In genomic region chr19:51593138-51593890, GRCh38 we compare ENCODE assay signal across 8 cellular contexts. TPM values are rescaled to one million over a fixed set of nuclear protein-coding genes. Genes with fewer than 3 reads are reported as not detected.
DNase-seq lines count a peak whose midpoint lies in the region; ATAC-seq, FAIRE-seq and TF ChIP-seq lines count a peak whose summit lies in the region.

No MANE protein-coding gene starts in this region.

- no peak overlapping the region for H2AFZ ChIP-seq in HepG2 (ENCODE audit: low read length)

- CTCF ChIA-PET in HepG2 (lab: Yijun Ruan, JAX; ENCODE audit: low intra/inter-chr PET ratio, low total read pairs), result no interaction called here

- H3K27me3 ChIP-seq in HepG2 (ENCODE audit: control insufficient read depth in 1 of 2, insufficient read depth in 2 of 2, low read length in 2 of 2) (no peaks in the 10 kb centered on the region; a peak in 1 of 5 replicates), tibial artery (peaks cover 0 to 6% of the 10 kb centered on the region in 2 donors)

- no peak for TF ChIP-seq CTCF in HepG2 (CRISPR knock-in tag; IDR thresholded peaks at IDR 0.05)
- no peak for TF ChIP-seq CTCF in tibial artery (IDR thresholded peaks at IDR 0.05)

- peak overlapping the region; percentile 68 for H3K4me2 ChIP-seq in HepG2 (ENCODE audit: low read depth, low read length)

- H3K27ac ChIP-seq in HepG2 (ENCODE audit: extremely low read length, insufficient read depth, low read length), result no peak overlapping the region
- no peak overlapping the region for H3K27ac ChIP-seq in tibial artery

- H3K4me3 Mint-ChIP-seq in activated T-cell treated with anti-CD3 and anti-CD28 coated beads, Interleukin-2, amount 50 U/mL, for 72 hours, result peak overlapping the region; percentile 92
- peak overlapping the region; percentile 90 for H3K4me3 Mint-ChIP-seq in activated naive CD8-positive, alpha-beta T cell treated with anti-CD3 and anti-CD28 coated beads, Interleukin-2, amount 10 ng/mL, durations not matched to agents 7 days and 5 days

- no peak for TF ChIP-seq RAD21 in HepG2 (CRISPR knock-in tag; IDR thresholded peaks at IDR 0.05)

- POLR2A ChIA-PET in activated naive CD8-positive, alpha-beta T cell treated with anti-CD3 and anti-CD28 coated beads, Interleukin-2, amount 10 ng/mL, durations not matched to agents 7 days and 5 days (lab: Charles Lee), result interaction anchor here (0.6 kb wide), 1 partner anchor 22 kb away, joined by 4 read pairs; the partner anchor contains the start of gene ZNF175
- POLR2A ChIA-PET in HepG2 (lab: Yijun Ruan, JAX), result no interaction called here

- H3K79me2 ChIP-seq in HepG2 (ENCODE audit: insufficient read depth, low read length), result no peaks in the 10 kb centered on the region

- no peaks in the 10 kb centered on the region for H4K20me1 ChIP-seq in HepG2 (ENCODE audit: insufficient read depth, low read length)

- in situ Hi-C loops in HepG2 (cut with HindIII; ENCODE audit: extremely low pct_ligation_motif_present, low pct_unique_long_range_greater_than_20kb) (no loop called here), KBM-7 (cut with MboI; ENCODE audit: low pct_unique_long_range_greater_than_20kb, low sequenced_read_pairs) (no loop called here)

- H3K4me1 ChIP-seq in HepG2 (ENCODE audit: insufficient read depth, low read length) (peaks cover 6% of the 10 kb centered on the region; the same call in 1 of the 2 replicates), tibial artery (peaks cover 3 to 18% (median 11%) of the 10 kb centered on the region in 4 donors)

- no peak for TF ChIP-seq POLR2A in HepG2 (IDR thresholded peaks at IDR 0.05; ENCODE audit: insufficient read depth in 1 of 2, low read depth in 2 of 2, low read length in 2 of 2)

- intact Hi-C loops in HepG2 (cut with micrococcal nuclease; ENCODE audit: unreplicated experiment), result no loop called here
- intact Hi-C loops in tibial artery (cut with DNase I; ENCODE audit: low total_unique reads), result loop anchor here (10.0 kb wide), 1 partner anchor 259 kb away; no protein-coding TSS in a partner anchor

- FAIRE-seq in HepG2 (lab: Jason Lieb, UNC), result no peak

- peaks cover 4% of the 10 kb centered on the region for H3K27me3 Mint-ChIP-seq in activated T-cell treated with anti-CD3 and anti-CD28 coated beads, Interleukin-2, amount 50 U/mL, for 72 hours (ENCODE audit: low read depth)
- no peaks in the 10 kb centered on the region for H3K27me3 Mint-ChIP-seq in activated naive CD8-positive, alpha-beta T cell treated with anti-CD3 and anti-CD28 coated beads, Interleukin-2, amount 10 ng/mL, durations not matched to agents 7 days and 5 days

- ATAC-seq in activated T-cell treated with anti-CD3 and anti-CD28 coated beads, Interleukin-2, amount 50 U/mL, for 72 hours (replicated peaks in 1 of 2), result no peak
- ATAC-seq in activated naive CD8-positive, alpha-beta T cell treated with anti-CD3 and anti-CD28 coated beads, Interleukin-2, amount 10 ng/mL, durations not matched to agents 7 days and 5 days (ENCODE audit: low read depth), result no peak
- ATAC-seq in HepG2 (no peak), HG02588 (IDR thresholded peaks at IDR 0.05; ENCODE audit: unreplicated experiment) (no peak)

- H3K9me3 ChIP-seq in HepG2 (ENCODE audit: low read length) (no peaks in the 10 kb centered on the region), tibial artery (peaks cover 0 to 6% (median 3%) of the 10 kb centered on the region in 3 donors)

- peaks cover 24% of the 10 kb centered on the region for H3K4me1 Mint-ChIP-seq in activated T-cell treated with anti-CD3 and anti-CD28 coated beads, Interleukin-2, amount 50 U/mL, for 72 hours (ENCODE audit: low read depth)
- H3K4me1 Mint-ChIP-seq in activated naive CD8-positive, alpha-beta T cell treated with anti-CD3 and anti-CD28 coated beads, Interleukin-2, amount 10 ng/mL, durations not matched to agents 7 days and 5 days, result peaks cover 9% of the 10 kb centered on the region

- 17% methylated on average over 6 of the region's 10 CpGs for WGBS in HepG2 (ENCODE audit: low lambda C conversion rate)

- H3K27ac Mint-ChIP-seq in activated T-cell treated with anti-CD3 and anti-CD28 coated beads, Interleukin-2, amount 50 U/mL, for 72 hours, result no peak overlapping the region
- peak overlapping the region; percentile 53 for H3K27ac Mint-ChIP-seq in activated naive CD8-positive, alpha-beta T cell treated with anti-CD3 and anti-CD28 coated beads, Interleukin-2, amount 10 ng/mL, durations not matched to agents 7 days and 5 days

- H3K36me3 ChIP-seq in HepG2 (replicated peaks in 1 of 2; ENCODE audit: control insufficient read depth in 1 of 2, insufficient read depth in 2 of 2, low read length in 2 of 2) (no peaks in the 10 kb centered on the region), tibial artery (no peaks in the 10 kb centered on the region)

- H3K4me3 ChIP-seq in HepG2 (replicated peaks in 1 of 3; ENCODE audit: insufficient read depth in 1 of 3, low read depth in 2 of 3, low read length in 3 of 3) (peak overlapping the region; percentile 38 to 68 (median 56); a peak in 5 of 6 replicates), tibial artery (peak overlapping the region; percentile 59 to 63)

- no TSS peak for BruUV-seq in HepG2 (replicated peaks; lab: Mats Ljungman, UMichigan)

- H3K9me3 Mint-ChIP-seq in activated T-cell treated with anti-CD3 and anti-CD28 coated beads, Interleukin-2, amount 50 U/mL, for 72 hours, result peaks cover 2 to 12% of the 10 kb centered on the region in 2 donors
- peaks cover 6% of the 10 kb centered on the region for H3K9me3 Mint-ChIP-seq in activated naive CD8-positive, alpha-beta T cell treated with anti-CD3 and anti-CD28 coated beads, Interleukin-2, amount 10 ng/mL, durations not matched to agents 7 days and 5 days

- DNase-seq in activated T-cell treated with anti-CD3 and anti-CD28 coated beads, Interleukin-2, amount 50 U/mL, for 72 hours, result no peak
- DNase-seq in activated T-cell treated with anti-CD3 and anti-CD28 coated beads, Interleukin-2, amount 50 U/mL, for 48 hours, result no peak
- no peak for DNase-seq in activated naive CD8-positive, alpha-beta T cell treated with anti-CD3 and anti-CD28 coated beads, Interleukin-2, amount 10 ng/mL, durations not matched to agents 7 days and 5 days
- DNase-seq in HepG2 (ENCODE audit: low spot score) (no peak), tibial artery (no peak), KBM-7 (no peak), NCI-H187 treated with DMSO at 0.1 percent for 48 hours (lab: John Stamatoyannopoulos, UW) (no peak)

- H3K36me3 Mint-ChIP-seq in activated T-cell treated with anti-CD3 and anti-CD28 coated beads, Interleukin-2, amount 50 U/mL, for 72 hours (ENCODE audit: insufficient read depth in 2 of 2), result peaks cover 8 to 11% of the 10 kb centered on the region in 2 donors
- peaks cover 9% of the 10 kb centered on the region for H3K36me3 Mint-ChIP-seq in activated naive CD8-positive, alpha-beta T cell treated with anti-CD3 and anti-CD28 coated beads, Interleukin-2, amount 10 ng/mL, durations not matched to agents 7 days and 5 days

- H3K9ac ChIP-seq in HepG2 (ENCODE audit: insufficient read depth, low read depth, low read length), result peak overlapping the region; percentile 30; the same call in 1 of the 2 replicates

- TF ChIP-seq EP300 in HepG2 (IDR thresholded peaks at IDR 0.05; ENCODE audit: low read depth in 2 of 2, low read length in 2 of 2) (no peak), HepG2 (CRISPR knock-in tag; IDR thresholded peaks at IDR 0.05; ENCODE audit: borderline replicate concordance) (no peak)

RNA-seq across cellular contexts. Expression of gene ZNF175, which starts 22.2 kb away (rescaled TPM):
- total RNA-seq in activated T-cell treated with anti-CD3 and anti-CD28 coated beads, Interleukin-2, amount 50 U/mL, for 72 hours, result 10 to 100 TPM; 11.1 to 13.3 TPM
- 10 to 100 TPM in 1 of 2 experiments, 1 to 10 TPM in 1; 9.5 to 15.6 TPM for total RNA-seq in activated naive CD8-positive, alpha-beta T cell treated with anti-CD3 and anti-CD28 coated beads, Interleukin-2, amount 10 ng/mL, durations not matched to agents 7 days and 5 days
- 1.5 and 2.3 TPM in 2 replicates for total RNA-seq in HepG2 (2016; rRNA removed; fragmentation: Illumina TruSeq; extraction: Trizol)
- total RNA-seq in HepG2 (2016; cell fraction: cytosol; rRNA removed; fragmentation: Illumina TruSeq; extraction: Trizol; ENCODE audit: low read depth), result 0.09 and 0.10 TPM in 2 replicates
- total RNA-seq in HepG2 (2016; cell fraction: insoluble cytoplasmic fraction; rRNA removed; fragmentation: Illumina TruSeq; extraction: Trizol), result 2.7 and 2.8 TPM in 2 replicates
- total RNA-seq in HepG2 (2016; cell fraction: membrane; rRNA removed; fragmentation: Illumina TruSeq; extraction: Trizol), result 0.65 and 1.1 TPM in 2 replicates
- total RNA-seq in HepG2 (2016; cell fraction: nucleus; rRNA removed; fragmentation: Illumina TruSeq; extraction: Trizol), result 1.6 and 2.5 TPM in 2 replicates
- 1.1 and 1.2 TPM in 2 replicates for polyA plus RNA-seq in HepG2 (2011; rRNA removed)
- 0.55 and 0.62 TPM in 2 replicates for polyA plus RNA-seq in HepG2 (2011; cell fraction: cytosol; rRNA removed)
- 2.2 and 2.5 TPM in 2 replicates for polyA plus RNA-seq in HepG2 (2011; cell fraction: nucleus; rRNA removed)
- 1.5 and 1.9 TPM in 2 replicates for polyA plus RNA-seq in HepG2 (2012)
- polyA plus RNA-seq in HepG2 (2016; cell fraction: cytosol; fragmentation: Illumina TruSeq; extraction: Trizol; ENCODE audit: low read depth), result 0.11 and 0.20 TPM in 2 replicates
- polyA plus RNA-seq in HepG2 (2016; cell fraction: insoluble cytoplasmic fraction; fragmentation: Illumina TruSeq; extraction: Trizol; ENCODE audit: low read depth), result 2.0 and 2.6 TPM in 2 replicates
- 0.32 and 0.44 TPM in 2 replicates for polyA plus RNA-seq in HepG2 (2016; cell fraction: membrane; fragmentation: Illumina TruSeq; extraction: Trizol; ENCODE audit: low read depth)
- polyA plus RNA-seq in HepG2 (2016; cell fraction: nucleus; fragmentation: Illumina TruSeq; extraction: Trizol; ENCODE audit: insufficient read depth, low read depth), result 2.6 and 6.4 TPM in 2 replicates
- polyA minus RNA-seq in HepG2 (2011; rRNA and poly(A)+ RNA removed; ENCODE audit: low replicate concordance), result 2.2 and 5.2 TPM in 2 replicates
- polyA minus RNA-seq in HepG2 (2011; cell fraction: cytosol; rRNA and poly(A)+ RNA removed), result 1.1 and 1.6 TPM in 2 replicates
- 4.4 and 4.5 TPM in 2 replicates for polyA minus RNA-seq in HepG2 (2011; cell fraction: nucleus; rRNA and poly(A)+ RNA removed)

RNA-seq across cellular contexts. Expression of gene SIGLEC5, which starts 36.9 kb away (rescaled TPM):
- total RNA-seq in activated T-cell treated with anti-CD3 and anti-CD28 coated beads, Interleukin-2, amount 50 U/mL, for 72 hours, result not detected
- not detected for total RNA-seq in activated naive CD8-positive, alpha-beta T cell treated with anti-CD3 and anti-CD28 coated beads, Interleukin-2, amount 10 ng/mL, durations not matched to agents 7 days and 5 days
- not detected in 2 replicates for total RNA-seq in HepG2 (2016; rRNA removed; fragmentation: Illumina TruSeq; extraction: Trizol)
- total RNA-seq in HepG2 (2016; cell fraction: cytosol; rRNA removed; fragmentation: Illumina TruSeq; extraction: Trizol; ENCODE audit: low read depth), result not detected in 2 replicates
- total RNA-seq in HepG2 (2016; cell fraction: insoluble cytoplasmic fraction; rRNA removed; fragmentation: Illumina TruSeq; extraction: Trizol), result not detected in 2 replicates
- not detected in 2 replicates for total RNA-seq in HepG2 (2016; cell fraction: membrane; rRNA removed; fragmentation: Illumina TruSeq; extraction: Trizol)
- not detected in 2 replicates for total RNA-seq in HepG2 (2016; cell fraction: nucleus; rRNA removed; fragmentation: Illumina TruSeq; extraction: Trizol)
- not detected in 2 replicates for polyA plus RNA-seq in HepG2 (2011; rRNA removed)
- polyA plus RNA-seq in HepG2 (2011; cell fraction: cytosol; rRNA removed), result not detected in 2 replicates
- not detected in 2 replicates for polyA plus RNA-seq in HepG2 (2011; cell fraction: nucleus; rRNA removed)
- polyA plus RNA-seq in HepG2 (2012), result not detected in 2 replicates
- polyA plus RNA-seq in HepG2 (2016; cell fraction: cytosol; fragmentation: Illumina TruSeq; extraction: Trizol; ENCODE audit: low read depth), result not detected in 2 replicates
- not detected in 2 replicates for polyA plus RNA-seq in HepG2 (2016; cell fraction: insoluble cytoplasmic fraction; fragmentation: Illumina TruSeq; extraction: Trizol; ENCODE audit: low read depth)
- polyA plus RNA-seq in HepG2 (2016; cell fraction: membrane; fragmentation: Illumina TruSeq; extraction: Trizol; ENCODE audit: low read depth), result not detected in 2 replicates
- polyA plus RNA-seq in HepG2 (2016; cell fraction: nucleus; fragmentation: Illumina TruSeq; extraction: Trizol; ENCODE audit: insufficient read depth, low read depth), result not detected in 2 replicates
- polyA minus RNA-seq in HepG2 (2011; rRNA and poly(A)+ RNA removed; ENCODE audit: low replicate concordance), result not detected in 2 replicates
- not detected in 2 replicates for polyA minus RNA-seq in HepG2 (2011; cell fraction: cytosol; rRNA and poly(A)+ RNA removed)
- polyA minus RNA-seq in HepG2 (2011; cell fraction: nucleus; rRNA and poly(A)+ RNA removed), result not detected in 2 replicates

RNA-seq across cellular contexts. Expression of gene SIGLEC14, which starts 53.3 kb away (rescaled TPM):
- total RNA-seq in activated T-cell treated with anti-CD3 and anti-CD28 coated beads, Interleukin-2, amount 50 U/mL, for 72 hours, result under 1 TPM in 1 of 2 donors, not detected in 1; 0.38 TPM
- under 1 TPM; 0.33 to 0.57 TPM for total RNA-seq in activated naive CD8-positive, alpha-beta T cell treated with anti-CD3 and anti-CD28 coated beads, Interleukin-2, amount 10 ng/mL, durations not matched to agents 7 days and 5 days
- total RNA-seq in HepG2 (2016; rRNA removed; fragmentation: Illumina TruSeq; extraction: Trizol), result 0.09 TPM in 1 of 2 replicates, not detected in the other
- total RNA-seq in HepG2 (2016; cell fraction: cytosol; rRNA removed; fragmentation: Illumina TruSeq; extraction: Trizol; ENCODE audit: low read depth), result not detected in 2 replicates
- total RNA-seq in HepG2 (2016; cell fraction: insoluble cytoplasmic fraction; rRNA removed; fragmentation: Illumina TruSeq; extraction: Trizol), result 0.13 TPM in 1 of 2 replicates, not detected in the other
- total RNA-seq in HepG2 (2016; cell fraction: membrane; rRNA removed; fragmentation: Illumina TruSeq; extraction: Trizol), result 0.09 and 0.10 TPM in 2 replicates
- not detected in 2 replicates for total RNA-seq in HepG2 (2016; cell fraction: nucleus; rRNA removed; fragmentation: Illumina TruSeq; extraction: Trizol)
- 0.04 and 0.05 TPM in 2 replicates for polyA plus RNA-seq in HepG2 (2011; rRNA removed)
- polyA plus RNA-seq in HepG2 (2011; cell fraction: cytosol; rRNA removed), result 0.06 TPM in 1 of 2 replicates, not detected in the other
- not detected in 2 replicates for polyA plus RNA-seq in HepG2 (2011; cell fraction: nucleus; rRNA removed)
- polyA plus RNA-seq in HepG2 (2012), result 0.09 TPM in 1 of 2 replicates, not detected in the other
- polyA plus RNA-seq in HepG2 (2016; cell fraction: cytosol; fragmentation: Illumina TruSeq; extraction: Trizol; ENCODE audit: low read depth), result not detected in 2 replicates
- polyA plus RNA-seq in HepG2 (2016; cell fraction: insoluble cytoplasmic fraction; fragmentation: Illumina TruSeq; extraction: Trizol; ENCODE audit: low read depth), result 0.11 and 0.14 TPM in 2 replicates
- polyA plus RNA-seq in HepG2 (2016; cell fraction: membrane; fragmentation: Illumina TruSeq; extraction: Trizol; ENCODE audit: low read depth), result 0.11 and 0.20 TPM in 2 replicates
- polyA plus RNA-seq in HepG2 (2016; cell fraction: nucleus; fragmentation: Illumina TruSeq; extraction: Trizol; ENCODE audit: insufficient read depth, low read depth), result 0.28 TPM in 1 of 2 replicates, not detected in the other
- 0.14 TPM in 1 of 2 replicates, not detected in the other for polyA minus RNA-seq in HepG2 (2011; rRNA and poly(A)+ RNA removed; ENCODE audit: low replicate concordance)
- polyA minus RNA-seq in HepG2 (2011; cell fraction: cytosol; rRNA and poly(A)+ RNA removed), result not detected in 2 replicates
- polyA minus RNA-seq in HepG2 (2011; cell fraction: nucleus; rRNA and poly(A)+ RNA removed), result not detected in 2 replicates
